26 cellular contexts compared by ENCODE assay signal in genomic region chr7:71323726-71324125, GRCh38.
"Had no signal": no experiment of that assay in that cellular context is flagged by ENCODE, and none has a peak within 500 bp of the region (broad histone marks: within the 10 kb centered on the region; RNA-seq: fewer than 3 reads in every experiment).

No MANE protein-coding gene starts in this region.

- DNase-seq: hypothalamus; immature natural killer cell; kidney; left colon; left lung; mesendoderm; naive B cell; natural killer cell; ovary; right lobe of liver; stimulated activated CD4-positive, alpha-beta T cell treated with anti-CD3 and anti-CD28 coated beads, Interleukin-12 subunit alpha, Interleukin-12 subunit beta, amount 100 ng/mL, for 4 hours; stimulated activated CD4-positive, alpha-beta T cell treated with anti-CD3 and anti-CD28 coated beads, Interleukin-15, amount 100 ng/mL, for 24 hours; stimulated activated CD4-positive, alpha-beta T cell treated with anti-CD3 and anti-CD28 coated beads, Interleukin-2, amount 100 ng/mL, for 24 hours; stimulated activated CD4-positive, alpha-beta T cell treated with anti-CD3 and anti-CD28 coated beads, Interleukin-4, amount 100 ng/mL, for 1 hour; stimulated activated naive B cell treated with anti-CD40 and anti-IgM and Interleukin-4, amounts not matched to agents 10 μg/mL and 1 μg/mL and 100 μg/mL, for 72 hours; stimulated activated naive CD8-positive, alpha-beta T cell treated with anti-CD3 and anti-CD28 coated beads, Interleukin-15, Interleukin-2, amounts not matched to agents 100 U/mL and 50 U/mL, for 24 hours; stomach; testis; thyroid gland; transverse colon; upper lobe of left lung had no signal

- H3K27me3 ChIP-seq: left lung, ovary, right atrium auricular region, right lobe of liver, stomach, testis, thyroid gland, transverse colon, upper lobe of left lung had no signal

- H3K27ac Mint-ChIP-seq: immature natural killer cell; mesothelial cell of epicardium; naive B cell; natural killer cell; progenitor cell of endocrine pancreas; stimulated activated naive B cell treated with anti-CD40 and anti-IgM and Interleukin-4, amounts not matched to agents 10 μg/mL and 1 μg/mL and 100 μg/mL, for 72 hours had no signal

- H3K36me3 ChIP-seq: left lung, ovary, right atrium auricular region, right lobe of liver, stomach, thyroid gland, transverse colon, upper lobe of left lung had no signal

- H3K4me1 ChIP-seq: left lung, right atrium auricular region, right lobe of liver, stomach, testis, transverse colon, upper lobe of left lung had no signal

- H3K4me3 ChIP-seq: left lung, lung, ovary, right atrium auricular region, right lobe of liver, skin epidermis, stomach, testis, thyroid gland, transverse colon, upper lobe of left lung had no signal

- H3K4me3 Mint-ChIP-seq: immature natural killer cell; mesothelial cell of epicardium; naive B cell; natural killer cell; stimulated activated naive B cell treated with anti-CD40 and anti-IgM and Interleukin-4, amounts not matched to agents 10 μg/mL and 1 μg/mL and 100 μg/mL, for 72 hours had no signal

- H3K4me1 Mint-ChIP-seq: immature natural killer cell; naive B cell; natural killer cell; stimulated activated naive B cell treated with anti-CD40 and anti-IgM and Interleukin-4, amounts not matched to agents 10 μg/mL and 1 μg/mL and 100 μg/mL, for 72 hours had no signal

- ATAC-seq: left colon; left lung; natural killer cell; right lobe of liver; stimulated activated naive B cell treated with anti-CD40 and anti-IgM and Interleukin-4, amounts not matched to agents 10 μg/mL and 1 μg/mL and 100 μg/mL, for 72 hours; stimulated activated naive CD8-positive, alpha-beta T cell treated with anti-CD3 and anti-CD28 coated beads, Interleukin-15, Interleukin-2, amounts not matched to agents 100 U/mL and 50 U/mL, for 24 hours had no signal

- H3K27me3 Mint-ChIP-seq: naive B cell; stimulated activated naive B cell treated with anti-CD40 and anti-IgM and Interleukin-4, amounts not matched to agents 10 μg/mL and 1 μg/mL and 100 μg/mL, for 72 hours had no signal

- H3K9me3 ChIP-seq: ovary, right atrium auricular region, right lobe of liver, testis, thyroid gland, transverse colon, upper lobe of left lung had no signal

- H3K27ac ChIP-seq: left lung, ovary, right atrium auricular region, right lobe of liver, skin epidermis, stomach, testis, thyroid gland, transverse colon, upper lobe of left lung had no signal

- H3K36me3 Mint-ChIP-seq: mesothelial cell of epicardium; naive B cell; natural killer cell; stimulated activated naive B cell treated with anti-CD40 and anti-IgM and Interleukin-4, amounts not matched to agents 10 μg/mL and 1 μg/mL and 100 μg/mL, for 72 hours had no signal
